In genomic region chr11:34349882-34350281, GRCh38 we compare ENCODE assay signal across 1 cellular context.
TF ChIP-seq lines count a peak whose summit lies in the region.

No MANE protein-coding gene starts in this region.

TF ChIP-seq in SK-N-SH treated with all-trans-retinoic acid at 6 μM for 48 hours, 23 proteins besides CTCF, POLR2A, EP300 and RAD21 (continued from another document):
- TF ChIP-seq TSHZ2 (CRISPR knock-in tag; IDR thresholded peaks at IDR 0.05) (no peak), BACH2 (CRISPR knock-in tag; IDR thresholded peaks at IDR 0.05; ENCODE audit: borderline replicate concordance) (no peak), PATZ1 (CRISPR knock-in tag; IDR thresholded peaks at IDR 0.05; ENCODE audit: borderline replicate concordance) (no peak), SNAI2 (CRISPR knock-in tag; IDR thresholded peaks at IDR 0.05) (no peak), PPARA (CRISPR knock-in tag; IDR thresholded peaks at IDR 0.05; ENCODE audit: borderline replicate concordance) (no peak)
